ENCODE assay signal across 13 cellular contexts in genomic region chr3:127961963-127962362, GRCh38. TPM values are rescaled to one million over a fixed set of nuclear protein-coding genes. Genes with fewer than 3 reads are reported as not detected.
DNase-seq lines count a peak whose midpoint lies in the region; ATAC-seq, FAIRE-seq and TF ChIP-seq lines count a peak whose summit lies in the region.
"Had no signal": no experiment of that assay in that cellular context is flagged by ENCODE, and none has a peak within 500 bp of the region (broad histone marks: within the 10 kb centered on the region; RNA-seq: fewer than 3 reads in every experiment).

No MANE protein-coding gene starts in this region.

- peak; percentile 97 for FAIRE-seq in bronchial epithelial cell (lab: Jason Lieb, UNC)

- no peak overlapping the region for H2BK120ac ChIP-seq in mesenchymal stem cell (ENCODE audit: low read depth, low read length)

- no peak overlapping the region for H2BK15ac ChIP-seq in mesenchymal stem cell (ENCODE audit: low read depth, poor library complexity, severe bottlenecking)

- H2BK12ac ChIP-seq in mesenchymal stem cell (ENCODE audit: low read length in 2 of 2), result no peak overlapping the region

- no peak overlapping the region for H2BK5ac ChIP-seq in mesenchymal stem cell (ENCODE audit: low read depth, low read length, poor library complexity, severe bottlenecking)

- H3K79me1 ChIP-seq in mesenchymal stem cell (replicated peaks; ENCODE audit: low read length, poor library complexity, severe bottlenecking), result no peaks in the 10 kb centered on the region

- H3K4ac ChIP-seq in mesenchymal stem cell (ENCODE audit: low read depth in 1 of 2, low read length in 2 of 2), result no peak overlapping the region

- whole genome bisulfite sequencing in mesenchymal stem cell, result 68% methylated on average over 3 of the region's 4 CpGs

- no peak overlapping the region for H3K18ac ChIP-seq in mesenchymal stem cell (ENCODE audit: low read depth in 1 of 2, low read length in 2 of 2)

- H4K8ac ChIP-seq in mesenchymal stem cell (ENCODE audit: low read length), result no peak overlapping the region

- H4K91ac ChIP-seq in mesenchymal stem cell (ENCODE audit: low read length), result no peak overlapping the region

- H3K4me3 ChIP-seq in bronchial epithelial cell (ENCODE audit: low read depth, low read length), result no peak overlapping the region
- H3K4me3 ChIP-seq in mesenchymal stem cell (ENCODE audit: insufficient read depth in 1 of 2, low read depth in 1 of 2, low read length in 2 of 2), result no peak overlapping the region
- H3K4me3 ChIP-seq: adrenal gland, esophagus squamous epithelium had no signal

- no peaks in the 10 kb centered on the region for H3K9me3 ChIP-seq in mesenchymal stem cell (ENCODE audit: control insufficient read depth, low read length)
- H3K9me3 ChIP-seq: adrenal gland, esophagus squamous epithelium, neutrophil had no signal

- no peak overlapping the region for H2AFZ ChIP-seq in mesenchymal stem cell (ENCODE audit: low read depth, low read length)

- no peak overlapping the region for H2AK5ac ChIP-seq in mesenchymal stem cell (ENCODE audit: low read length, severe bottlenecking)

- H3K27ac ChIP-seq in mesenchymal stem cell (ENCODE audit: low read length, poor library complexity, severe bottlenecking), result no peak overlapping the region
- H3K27ac ChIP-seq: adrenal gland, neutrophil had no signal

- no peak for ATAC-seq in HG03196 (IDR thresholded peaks at IDR 0.05; ENCODE audit: unreplicated experiment)

- H3K27me3 ChIP-seq in bronchial epithelial cell (ENCODE audit: control insufficient read depth, insufficient read depth, low read length) (no peaks in the 10 kb centered on the region), mesenchymal stem cell (ENCODE audit: control insufficient read depth in 1 of 2, insufficient read depth in 1 of 2, low read length in 2 of 2) (peaks cover 0 to 8% of the 10 kb centered on the region in 2 experiments)
- H3K27me3 ChIP-seq: adrenal gland had no signal

- H3K9ac ChIP-seq in mesenchymal stem cell (ENCODE audit: low read length), result no peak overlapping the region

- H3K36me3 ChIP-seq in bronchial epithelial cell (ENCODE audit: control insufficient read depth, insufficient read depth, low read length) (no peaks in the 10 kb centered on the region), mesenchymal stem cell (ENCODE audit: control insufficient read depth in 1 of 2, insufficient read depth in 2 of 2, low read depth in 1 of 2, low read length in 2 of 2) (no peaks in the 10 kb centered on the region)
- H3K36me3 ChIP-seq: adrenal gland, esophagus squamous epithelium, neutrophil had no signal

- no peak overlapping the region for H3K23ac ChIP-seq in mesenchymal stem cell (ENCODE audit: low read length in 2 of 2)

- no peak overlapping the region for H3K4me2 ChIP-seq in mesenchymal stem cell (ENCODE audit: low read length, poor library complexity, severe bottlenecking)

- H3K14ac ChIP-seq in mesenchymal stem cell (ENCODE audit: low read length in 2 of 2), result no peak overlapping the region

- TF ChIP-seq CTCF in bronchial epithelial cell (IDR thresholded peaks at IDR 0.05; ENCODE audit: insufficient read depth, low read length, severe bottlenecking), result no peak

- DNase-seq in NCI-H2029 (lab: John Stamatoyannopoulos, UW), result peak; percentile 76
- no peak for DNase-seq in NCI-H2029 treated with DMSO at 0.1 percent for 48 hours (lab: John Stamatoyannopoulos, UW)
- DNase-seq in LHCN-M2 (ENCODE audit: low read depth), result peak; percentile 11
- peak; percentile 99 for DNase-seq in bronchial epithelial cell (ENCODE audit: low read depth)
- peak; percentile 6 for DNase-seq in mesenchymal stem cell
- no peak for DNase-seq in GM19240 (ENCODE audit: insufficient read length, low spot score)
- no peak for DNase-seq in foreskin melanocyte
- DNase-seq: esophagus squamous epithelium; MM.1S; stimulated activated naive B cell treated with anti-CD40 and anti-IgM and Interleukin-4, amounts not matched to agents 10 μg/mL and 1 μg/mL and 100 μg/mL, for 72 hours had no signal

- no peaks in the 10 kb centered on the region for H3K4me1 ChIP-seq in mesenchymal stem cell (ENCODE audit: control insufficient read depth, insufficient read depth, low read depth, low read length)
- H3K4me1 ChIP-seq: adrenal gland had no signal

RNA-seq across cellular contexts. Expression of gene KBTBD12, which starts 46.9 kb away (rescaled TPM):
- total RNA-seq in LHCN-M2 (2014; rRNA removed) (not detected in 2 replicates), bronchial epithelial cell (under 0.01 TPM in 2 replicates)
- polyA plus RNA-seq in LHCN-M2 (2012), result not detected
- polyA plus RNA-seq in mesenchymal stem cell (2013, experiment 1 of 2), result not detected
- not detected for polyA plus RNA-seq in mesenchymal stem cell (2013, experiment 2 of 2)

Comparison
In these comparisons a context has a peak if more than half of its experiments do, and no peak if none do; other contexts are left out.
1. DNase-seq: peak in NCI-H2029 (single experiment), LHCN-M2 (single experiment), bronchial epithelial cell (single experiment) and mesenchymal stem cell (single experiment); none in NCI-H2029 treated with DMSO at 0.1 percent for 48 hours (single experiment), GM19240 (single experiment) and foreskin melanocyte (single experiment).